Comparison of ENCODE assay signal across 1 cellular context in the genomic region with DNA sequence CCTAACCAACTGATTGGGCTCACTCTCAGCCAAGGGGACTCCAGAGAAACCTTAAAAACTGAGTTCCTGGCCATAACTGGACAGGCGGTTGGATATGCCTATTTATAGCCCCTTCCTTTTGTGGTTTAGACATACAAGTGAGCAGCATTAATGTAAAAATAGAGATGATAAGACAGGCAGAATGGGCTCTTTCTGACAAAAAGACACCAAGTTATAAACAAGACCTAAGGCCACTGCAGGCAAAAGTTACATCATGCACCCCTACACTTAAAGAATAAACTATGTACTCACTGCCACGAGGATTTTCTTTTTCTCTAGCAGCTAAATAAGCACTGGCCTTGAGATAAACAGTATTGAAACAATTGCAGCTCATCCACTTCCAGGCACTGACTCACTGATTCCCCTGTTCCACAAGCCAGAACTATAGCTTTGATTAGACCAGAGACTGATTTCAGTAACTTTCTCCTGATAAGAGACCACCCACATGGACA.
A peak's percentile ranks its signal among the peaks of the same experiment; 100 is the strongest.
TF ChIP-seq lines count a peak whose summit lies in the region.

No MANE protein-coding gene starts in this region.

TF ChIP-seq in K562, 482 proteins besides CTCF, POLR2A, EP300 and RAD21 (continued from another document):
- TF ChIP-seq, protein P1, sequence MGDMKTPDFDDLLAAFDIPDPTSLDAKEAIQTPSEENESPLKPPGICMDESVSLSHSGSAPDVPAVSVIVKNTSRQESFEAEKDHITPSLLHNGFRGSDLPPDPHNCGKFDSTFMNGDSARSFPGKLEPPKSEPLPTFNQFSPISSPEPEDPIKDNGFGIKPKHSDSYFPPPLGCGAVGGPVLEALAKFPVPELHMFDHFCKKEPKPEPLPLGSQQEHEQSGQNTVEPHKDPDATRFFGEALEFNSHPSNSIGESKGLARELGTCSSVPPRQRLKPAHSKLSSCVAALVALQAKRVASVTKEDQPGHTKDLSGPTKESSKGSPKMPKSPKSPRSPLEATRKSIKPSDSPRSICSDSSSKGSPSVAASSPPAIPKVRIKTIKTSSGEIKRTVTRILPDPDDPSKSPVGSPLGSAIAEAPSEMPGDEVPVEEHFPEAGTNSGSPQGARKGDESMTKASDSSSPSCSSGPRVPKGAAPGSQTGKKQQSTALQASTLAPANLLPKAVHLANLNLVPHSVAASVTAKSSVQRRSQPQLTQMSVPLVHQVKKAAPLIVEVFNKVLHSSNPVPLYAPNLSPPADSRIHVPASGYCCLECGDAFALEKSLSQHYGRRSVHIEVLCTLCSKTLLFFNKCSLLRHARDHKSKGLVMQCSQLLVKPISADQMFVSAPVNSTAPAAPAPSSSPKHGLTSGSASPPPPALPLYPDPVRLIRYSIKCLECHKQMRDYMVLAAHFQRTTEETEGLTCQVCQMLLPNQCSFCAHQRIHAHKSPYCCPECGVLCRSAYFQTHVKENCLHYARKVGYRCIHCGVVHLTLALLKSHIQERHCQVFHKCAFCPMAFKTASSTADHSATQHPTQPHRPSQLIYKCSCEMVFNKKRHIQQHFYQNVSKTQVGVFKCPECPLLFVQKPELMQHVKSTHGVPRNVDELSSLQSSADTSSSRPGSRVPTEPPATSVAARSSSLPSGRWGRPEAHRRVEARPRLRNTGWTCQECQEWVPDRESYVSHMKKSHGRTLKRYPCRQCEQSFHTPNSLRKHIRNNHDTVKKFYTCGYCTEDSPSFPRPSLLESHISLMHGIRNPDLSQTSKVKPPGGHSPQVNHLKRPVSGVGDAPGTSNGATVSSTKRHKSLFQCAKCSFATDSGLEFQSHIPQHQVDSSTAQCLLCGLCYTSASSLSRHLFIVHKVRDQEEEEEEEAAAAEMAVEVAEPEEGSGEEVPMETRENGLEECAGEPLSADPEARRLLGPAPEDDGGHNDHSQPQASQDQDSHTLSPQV (IDR thresholded peaks at IDR 0.05) = no peak
- TF ChIP-seq ZNF184 (CRISPR knock-in tag; IDR thresholded peaks at IDR 0.05) (no peak), ZNF384 (IDR thresholded peaks at IDR 0.05; ENCODE audit: low read depth, low read length) (no peak), MEF2A (IDR thresholded peaks at IDR 0.05; ENCODE audit: control insufficient read depth, low read depth, low read length) (peak; percentile 61; the same call in 1 of the 2 replicates), ZNF282 (CRISPR knock-in tag; IDR thresholded peaks at IDR 0.05) (no peak), CEBPG (CRISPR knock-in tag; IDR thresholded peaks at IDR 0.05) (no peak), CEBPG (tag; conservative IDR thresholded peaks at IDR 0.05 in 1 of 2, IDR thresholded peaks at IDR 0.05 in 1 of 2) (peak in 1 of 2 experiments; percentile 86; a peak in 2 of 4 replicates), E2F6 (IDR thresholded peaks at IDR 0.05; ENCODE audit: borderline replicate concordance in 1 of 2, extremely low read depth in 1 of 2, insufficient read depth in 1 of 2, insufficient read length in 1 of 2, low read depth in 1 of 2, low read length in 1 of 2, poor library complexity in 1 of 2, severe bottlenecking in 1 of 2) (no peak), NCOA1 (IDR thresholded peaks at IDR 0.05; ENCODE audit: low read depth) (no peak), SMAD4 (CRISPR knock-in tag; conservative IDR thresholded peaks at IDR 0.05) (peak; percentile 35; the same call in 1 of the 2 replicates), MEF2D (tag; conservative IDR thresholded peaks at IDR 0.05; ENCODE audit: low read depth) (peak; percentile 95), MITF (IDR thresholded peaks at IDR 0.05) (no peak), RAD51 (IDR thresholded peaks at IDR 0.05; ENCODE audit: borderline replicate concordance, low read depth) (no peak)
- TF ChIP-seq, protein P2, sequence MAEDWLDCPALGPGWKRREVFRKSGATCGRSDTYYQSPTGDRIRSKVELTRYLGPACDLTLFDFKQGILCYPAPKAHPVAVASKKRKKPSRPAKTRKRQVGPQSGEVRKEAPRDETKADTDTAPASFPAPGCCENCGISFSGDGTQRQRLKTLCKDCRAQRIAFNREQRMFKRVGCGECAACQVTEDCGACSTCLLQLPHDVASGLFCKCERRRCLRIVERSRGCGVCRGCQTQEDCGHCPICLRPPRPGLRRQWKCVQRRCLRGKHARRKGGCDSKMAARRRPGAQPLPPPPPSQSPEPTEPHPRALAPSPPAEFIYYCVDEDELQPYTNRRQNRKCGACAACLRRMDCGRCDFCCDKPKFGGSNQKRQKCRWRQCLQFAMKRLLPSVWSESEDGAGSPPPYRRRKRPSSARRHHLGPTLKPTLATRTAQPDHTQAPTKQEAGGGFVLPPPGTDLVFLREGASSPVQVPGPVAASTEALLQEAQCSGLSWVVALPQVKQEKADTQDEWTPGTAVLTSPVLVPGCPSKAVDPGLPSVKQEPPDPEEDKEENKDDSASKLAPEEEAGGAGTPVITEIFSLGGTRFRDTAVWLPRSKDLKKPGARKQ (CRISPR knock-in tag; IDR thresholded peaks at IDR 0.05) = no peak
- TF ChIP-seq, protein P3, sequence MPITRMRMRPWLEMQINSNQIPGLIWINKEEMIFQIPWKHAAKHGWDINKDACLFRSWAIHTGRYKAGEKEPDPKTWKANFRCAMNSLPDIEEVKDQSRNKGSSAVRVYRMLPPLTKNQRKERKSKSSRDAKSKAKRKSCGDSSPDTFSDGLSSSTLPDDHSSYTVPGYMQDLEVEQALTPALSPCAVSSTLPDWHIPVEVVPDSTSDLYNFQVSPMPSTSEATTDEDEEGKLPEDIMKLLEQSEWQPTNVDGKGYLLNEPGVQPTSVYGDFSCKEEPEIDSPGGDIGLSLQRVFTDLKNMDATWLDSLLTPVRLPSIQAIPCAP (CRISPR knock-in tag; IDR thresholded peaks at IDR 0.05; ENCODE audit: borderline replicate concordance) = no peak
